8 cellular contexts compared by ENCODE assay signal in genomic region chr18:59783138-59783537, GRCh38.
DNase-seq lines count a peak whose midpoint lies in the region; ATAC-seq and TF ChIP-seq lines count a peak whose summit lies in the region.

No MANE protein-coding gene starts in this region.

- TF ChIP-seq CTCF in foreskin keratinocyte (conservative IDR thresholded peaks at IDR 0.05) (peak; percentile 76), colonic mucosa (IDR thresholded peaks at IDR 0.05) (no peak)

- no peak overlapping the region for H3K4me3 ChIP-seq in Jurkat, Clone E6-1 (ENCODE audit: low read length)
- no peak overlapping the region for H3K4me3 ChIP-seq in colonic mucosa

- no peak overlapping the region for H3K27ac Mint-ChIP-seq in activated naive CD4-positive, alpha-beta T cell treated with anti-CD3 and anti-CD28 coated beads, Interleukin-2, amount 10 ng/mL, durations not matched to agents 7 days and 5 days

- no peaks in the 10 kb centered on the region for H3K9me3 ChIP-seq in colonic mucosa

- H3K27me3 Mint-ChIP-seq in activated naive CD4-positive, alpha-beta T cell treated with anti-CD3 and anti-CD28 coated beads, Interleukin-2, amount 10 ng/mL, durations not matched to agents 7 days and 5 days: peaks cover 13% of the 10 kb centered on the region

- H3K4me1 Mint-ChIP-seq in activated naive CD4-positive, alpha-beta T cell treated with anti-CD3 and anti-CD28 coated beads, Interleukin-2, amount 10 ng/mL, durations not matched to agents 7 days and 5 days: no peaks in the 10 kb centered on the region

- CTCF ChIA-PET in activated naive CD4-positive, alpha-beta T cell treated with anti-CD3 and anti-CD28 coated beads, Interleukin-2, amount 10 ng/mL, durations not matched to agents 7 days and 5 days (lab: Charles Lee): interaction anchor here (0.7 to 4.2 kb wide), 6 partner anchors 11 to 766 kb away, joined by 3 to 38 read pairs (median 4); no protein-coding TSS in a partner anchor

- H3K36me3 Mint-ChIP-seq in activated naive CD4-positive, alpha-beta T cell treated with anti-CD3 and anti-CD28 coated beads, Interleukin-2, amount 10 ng/mL, durations not matched to agents 7 days and 5 days: no peaks in the 10 kb centered on the region

- peak; percentile 24 for DNase-seq in activated naive CD4-positive, alpha-beta T cell treated with anti-CD3 and anti-CD28 coated beads, Interleukin-2, amount 10 ng/mL, durations not matched to agents 7 days and 5 days
- no peak for DNase-seq in activated naive CD4-positive, alpha-beta T cell treated with anti-CD3 and anti-CD28 coated beads, Interleukin-2, amount 50 U/mL, for 16 hours
- peak; percentile 21 for DNase-seq in Jurkat, Clone E6-1 (ENCODE audit: low read depth, low spot score)
- peak; percentile 15 for DNase-seq in SHP77 treated with DMSO at 0.1 percent for 48 hours (lab: John Stamatoyannopoulos, UW)
- DNase-seq in foreskin keratinocyte: peak in 1 of 2 donors; percentile 51
- peak; percentile 7 for DNase-seq in stimulated activated naive CD8-positive, alpha-beta T cell treated with anti-CD3 and anti-CD28 coated beads, Interleukin-15, Interleukin-2, amounts not matched to agents 100 U/mL and 50 U/mL, for 24 hours
- DNase-seq in colonic mucosa: no peak

- H3K4me3 Mint-ChIP-seq in activated naive CD4-positive, alpha-beta T cell treated with anti-CD3 and anti-CD28 coated beads, Interleukin-2, amount 10 ng/mL, durations not matched to agents 7 days and 5 days: no peak overlapping the region

- intact Hi-C loops in colonic mucosa (cut with DNase I): no loop called here

- no peaks in the 10 kb centered on the region for H3K36me3 ChIP-seq in colonic mucosa

- H3K4me1 ChIP-seq in foreskin keratinocyte (peaks cover 30% of the 10 kb centered on the region), colonic mucosa (no peaks in the 10 kb centered on the region)

- ATAC-seq in GM21737 (IDR thresholded peaks at IDR 0.05; ENCODE audit: unreplicated experiment) (peak; percentile 86), foreskin keratinocyte (peak; percentile 54)
- no peak for ATAC-seq in stimulated activated naive CD8-positive, alpha-beta T cell treated with anti-CD3 and anti-CD28 coated beads, Interleukin-15, Interleukin-2, amounts not matched to agents 100 U/mL and 50 U/mL, for 24 hours

- H3K9me3 Mint-ChIP-seq in activated naive CD4-positive, alpha-beta T cell treated with anti-CD3 and anti-CD28 coated beads, Interleukin-2, amount 10 ng/mL, durations not matched to agents 7 days and 5 days: no peaks in the 10 kb centered on the region

- H3K9ac ChIP-seq in colonic mucosa (ENCODE audit: low read depth in 2 of 2, low read length in 2 of 2): no peak overlapping the region

- no peaks in the 10 kb centered on the region for H3K27me3 ChIP-seq in foreskin keratinocyte
- no peaks in the 10 kb centered on the region for H3K27me3 ChIP-seq in colonic mucosa

- H3K27ac ChIP-seq in foreskin keratinocyte: no peak overlapping the region
- no peak overlapping the region for H3K27ac ChIP-seq in colonic mucosa

Comparison
In these comparisons a context has a peak if more than half of its experiments do, and no peak if none do; other contexts are left out.
1. DNase-seq: peak in activated naive CD4-positive, alpha-beta T cell treated with anti-CD3 and anti-CD28 coated beads, Interleukin-2, amount 10 ng/mL, durations not matched to agents 7 days and 5 days (single experiment), Jurkat, Clone E6-1 (single experiment), SHP77 treated with DMSO at 0.1 percent for 48 hours (single experiment) and stimulated activated naive CD8-positive, alpha-beta T cell treated with anti-CD3 and anti-CD28 coated beads, Interleukin-15, Interleukin-2, amounts not matched to agents 100 U/mL and 50 U/mL, for 24 hours (single experiment); none in activated naive CD4-positive, alpha-beta T cell treated with anti-CD3 and anti-CD28 coated beads, Interleukin-2, amount 50 U/mL, for 16 hours (single experiment) and colonic mucosa (single experiment).